ENCODE assay signal across 8 cellular contexts in genomic region chr1:227357229-227358078, GRCh38. TPM values are rescaled to one million over a fixed set of nuclear protein-coding genes. Genes with fewer than 3 reads are reported as not detected.
DNase-seq lines count a peak whose midpoint lies in the region; ATAC-seq and TF ChIP-seq lines count a peak whose summit lies in the region.

No MANE protein-coding gene starts in this region.

- DNase-seq in ELF-1 (ENCODE audit: low read depth, low spot score) (peak; percentile 89), SW480 (ENCODE audit: low spot score) (peak; percentile 83), glutamatergic neuron (peak; percentile 20), progenitor cell of endocrine pancreas (ENCODE audit: low spot score, unreplicated experiment) (no peak), SIG-M5 (lab: John Stamatoyannopoulos, UW) (no peak), DMS114 treated with DMSO at 0.1 percent for 48 hours (lab: John Stamatoyannopoulos, UW; ENCODE audit: unreplicated experiment) (no peak)

- H3K36me3 Mint-ChIP-seq in glutamatergic neuron (ENCODE audit: unreplicated experiment), result no peaks in the 10 kb centered on the region
- no peaks in the 10 kb centered on the region for H3K36me3 Mint-ChIP-seq in progenitor cell of endocrine pancreas (ENCODE audit: insufficient read depth)

- no peak for ATAC-seq in HG02678 (IDR thresholded peaks at IDR 0.05; ENCODE audit: unreplicated experiment)
- ATAC-seq in HG02884 (IDR thresholded peaks at IDR 0.05; ENCODE audit: unreplicated experiment), result no peak

- TF ChIP-seq CTCF in glutamatergic neuron (IDR thresholded peaks at IDR 0.05; ENCODE audit: partially characterized antibody, unreplicated experiment) (no peak), progenitor cell of endocrine pancreas (IDR thresholded peaks at IDR 0.05; ENCODE audit: unreplicated experiment) (no peak)

- H3K4me1 Mint-ChIP-seq in glutamatergic neuron (ENCODE audit: low read depth, unreplicated experiment) (peaks cover 12% of the 10 kb centered on the region), progenitor cell of endocrine pancreas (ENCODE audit: low read depth) (peaks cover 4% of the 10 kb centered on the region)

- H3K27me3 Mint-ChIP-seq in glutamatergic neuron (ENCODE audit: unreplicated experiment) (no peaks in the 10 kb centered on the region), progenitor cell of endocrine pancreas (peaks cover 9% of the 10 kb centered on the region)

- H3K4me3 Mint-ChIP-seq in glutamatergic neuron (ENCODE audit: unreplicated experiment) (no peak overlapping the region), progenitor cell of endocrine pancreas (ENCODE audit: low read depth) (no peak overlapping the region)

- H3K27ac Mint-ChIP-seq in glutamatergic neuron (ENCODE audit: unreplicated experiment), result peak overlapping the region; percentile 77
- peak overlapping the region; percentile 19 for H3K27ac Mint-ChIP-seq in progenitor cell of endocrine pancreas

- H3K9me3 Mint-ChIP-seq in glutamatergic neuron (ENCODE audit: unreplicated experiment) (peaks cover 2% of the 10 kb centered on the region), progenitor cell of endocrine pancreas (ENCODE audit: low read depth) (no peaks in the 10 kb centered on the region)

RNA-seq across cellular contexts. Expression of gene CDC42BPA, which starts 39.2 kb away (rescaled TPM):
- total RNA-seq in glutamatergic neuron (ENCODE audit: unreplicated experiment) (66.0 TPM), progenitor cell of endocrine pancreas (32.7 and 35.3 TPM in 2 replicates)

Comparison
In these comparisons a context has a peak if more than half of its experiments do, and no peak if none do; other contexts are left out.
1. DNase-seq: peak in ELF-1 (single experiment), SW480 (single experiment) and glutamatergic neuron (single experiment); none in progenitor cell of endocrine pancreas (single experiment), SIG-M5 (single experiment) and DMS114 treated with DMSO at 0.1 percent for 48 hours (single experiment).